In genomic region chr17:72439893-72440502, GRCh38 we compare ENCODE assay signal across 13 cellular contexts.
"Had no signal": no experiment of that assay in that cellular context is flagged by ENCODE, and none has a peak within 500 bp of the region (broad histone marks: within the 10 kb centered on the region; RNA-seq: fewer than 3 reads in every experiment).

No MANE protein-coding gene starts in this region.

- H3K4me2 ChIP-seq: hepatocyte had no signal

- H3K27ac Mint-ChIP-seq: activated CD4-positive, alpha-beta T cell treated with anti-CD3 and anti-CD28 coated beads, Interleukin-2, amount 10 ng/mL, durations not matched to agents 24 days and 14 days; activated naive CD4-positive, alpha-beta T cell treated with anti-CD3 and anti-CD28 coated beads, Interleukin-2, amount 50 U/mL, for 24 hours; effector memory CD8-positive, alpha-beta T cell; T-helper 1 cell treated with Interleukin-12 subunit alpha and Interleukin-12 subunit beta and Interleukin-4 antibody, amounts not matched to agents 30 μg/mL and 1 μg/mL, for 36 hours; WTC11 had no signal

- H3K4me1 ChIP-seq: gastroesophageal sphincter, upper lobe of left lung had no signal

- H3K4me1 Mint-ChIP-seq: activated CD4-positive, alpha-beta T cell treated with anti-CD3 and anti-CD28 coated beads, Interleukin-2, amount 10 ng/mL, durations not matched to agents 24 days and 14 days; activated naive CD4-positive, alpha-beta T cell treated with anti-CD3 and anti-CD28 coated beads, Interleukin-2, amount 50 U/mL, for 24 hours had no signal

- H3K4me3 ChIP-seq: gastroesophageal sphincter, hepatocyte, upper lobe of left lung had no signal

- H3K36me3 Mint-ChIP-seq: activated naive CD4-positive, alpha-beta T cell treated with anti-CD3 and anti-CD28 coated beads, Interleukin-2, amount 50 U/mL, for 24 hours had no signal

- DNase-seq: activated CD4-positive, alpha-beta T cell treated with anti-CD3 and anti-CD28 coated beads, Interleukin-2, amount 10 ng/mL, durations not matched to agents 24 days and 14 days; central memory CD4-positive, alpha-beta T cell; effector memory CD8-positive, alpha-beta T cell; kidney; left ventricle myocardium superior; right cardiac atrium; stimulated activated naive CD4-positive, alpha-beta T cell treated with Interleukin-2 at 50 U/mL for 16 hours; upper lobe of left lung had no signal

- H3K9me3 ChIP-seq: gastroesophageal sphincter, upper lobe of left lung had no signal

- H3K9me3 Mint-ChIP-seq: activated CD4-positive, alpha-beta T cell treated with anti-CD3 and anti-CD28 coated beads, Interleukin-2, amount 10 ng/mL, durations not matched to agents 24 days and 14 days; activated naive CD4-positive, alpha-beta T cell treated with anti-CD3 and anti-CD28 coated beads, Interleukin-2, amount 50 U/mL, for 24 hours; T-helper 1 cell treated with Interleukin-12 subunit alpha and Interleukin-12 subunit beta and Interleukin-4 antibody, amounts not matched to agents 30 μg/mL and 1 μg/mL, for 36 hours had no signal

- H3K27me3 ChIP-seq: hepatocyte, upper lobe of left lung had no signal

- H3K27me3 Mint-ChIP-seq: activated CD4-positive, alpha-beta T cell treated with anti-CD3 and anti-CD28 coated beads, Interleukin-2, amount 10 ng/mL, durations not matched to agents 24 days and 14 days; activated naive CD4-positive, alpha-beta T cell treated with anti-CD3 and anti-CD28 coated beads, Interleukin-2, amount 50 U/mL, for 24 hours had no signal

- H3K27ac ChIP-seq: gastroesophageal sphincter, upper lobe of left lung had no signal

- ATAC-seq: effector memory CD8-positive, alpha-beta T cell; gastroesophageal sphincter; left ventricle myocardium superior; right cardiac atrium; WTC11 had no signal

- H2AFZ ChIP-seq: hepatocyte had no signal

- H3K36me3 ChIP-seq: gastroesophageal sphincter, upper lobe of left lung had no signal

- H3K4me3 Mint-ChIP-seq: activated CD4-positive, alpha-beta T cell treated with anti-CD3 and anti-CD28 coated beads, Interleukin-2, amount 10 ng/mL, durations not matched to agents 24 days and 14 days; activated naive CD4-positive, alpha-beta T cell treated with anti-CD3 and anti-CD28 coated beads, Interleukin-2, amount 50 U/mL, for 24 hours; effector memory CD8-positive, alpha-beta T cell; T-helper 1 cell treated with Interleukin-12 subunit alpha and Interleukin-12 subunit beta and Interleukin-4 antibody, amounts not matched to agents 30 μg/mL and 1 μg/mL, for 36 hours; WTC11 had no signal
